ENCODE assay signal across 8 cellular contexts in the genomic region with DNA sequence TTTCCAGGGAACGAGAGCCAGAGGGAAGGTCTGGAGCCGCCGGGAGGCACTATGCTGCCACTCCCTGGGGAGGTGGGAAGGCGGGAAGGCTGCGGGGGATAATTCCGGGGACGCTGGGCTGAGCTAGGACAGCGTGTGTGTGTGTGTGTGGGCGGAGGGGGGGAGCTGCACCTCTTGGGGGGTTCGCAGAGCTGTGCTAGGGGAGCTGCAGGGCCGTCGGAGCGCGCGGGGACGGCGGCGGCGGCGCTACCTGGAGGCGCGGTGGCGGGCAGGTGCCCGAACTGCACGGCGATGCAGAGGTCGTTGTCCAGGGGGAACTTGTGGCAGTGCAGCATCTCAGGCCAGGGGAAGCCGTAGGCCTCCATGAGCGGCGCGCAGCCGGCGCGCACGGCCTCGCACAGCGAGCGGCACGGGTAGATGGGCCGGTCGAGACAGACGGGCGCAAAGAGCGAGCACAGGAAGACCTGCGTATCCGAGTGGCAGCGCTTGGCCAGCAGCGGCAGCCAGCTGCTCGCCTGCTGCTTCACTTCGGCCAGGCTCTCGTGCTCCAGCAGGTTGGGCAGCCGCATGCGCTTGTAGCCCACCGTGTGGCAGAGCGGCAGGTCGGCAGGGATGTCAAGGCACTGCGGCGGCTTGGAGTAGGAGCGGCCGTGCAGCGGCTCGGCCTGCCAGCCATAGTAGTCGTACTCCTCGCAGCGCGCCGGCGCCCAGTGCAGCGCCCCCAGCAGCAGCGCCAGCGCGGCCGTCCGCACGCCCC. TPM values are rescaled to one million over a fixed set of nuclear protein-coding genes. Genes with fewer than 3 reads are reported as not detected.
DNase-seq lines count a peak whose midpoint lies in the region; ATAC-seq and TF ChIP-seq lines count a peak whose summit lies in the region.

No MANE protein-coding gene starts in this region.

- CTCF ChIA-PET in activated naive CD4-positive, alpha-beta T cell treated with anti-CD3 and anti-CD28 coated beads, Interleukin-2, amount 10 ng/mL, durations not matched to agents 7 days and 5 days (lab: Charles Lee) = interaction anchor here (0.6 kb wide), 1 partner anchor 20 kb away, joined by 3 read pairs; no protein-coding TSS in a partner anchor
- CTCF ChIA-PET in WTC11 (lab: Charles Lee) = interaction anchor here (0.6 to 2.8 kb wide), 6 partner anchors 8 to 493 kb away, joined by 3 to 20 read pairs (median 6); no protein-coding TSS in a partner anchor

- peak overlapping the region; percentile 13 for H3K4me3 ChIP-seq in right cardiac atrium (ENCODE audit: low read length)

- ATAC-seq in WTC11 (peak; percentile 68), right cardiac atrium (peak; percentile 4 to 16), GM19455 (IDR thresholded peaks at IDR 0.05; ENCODE audit: unreplicated experiment) (no peak), GM18909 (IDR thresholded peaks at IDR 0.05; ENCODE audit: poor library complexity, unreplicated experiment) (no peak)
- peak; percentile 44 to 47 for ATAC-seq in stimulated activated naive B cell treated with anti-CD40 and anti-IgM and Interleukin-4, amounts not matched to agents 10 μg/mL and 1 μg/mL and 100 μg/mL, for 72 hours (replicated peaks)

- no peaks in the 10 kb centered on the region for H3K4me1 ChIP-seq in right cardiac atrium (ENCODE audit: control insufficient read depth, insufficient read depth, low read length)

- H3K9me3 ChIP-seq in right cardiac atrium (ENCODE audit: control insufficient read depth, low read length) = no peaks in the 10 kb centered on the region

- H3K27me3 ChIP-seq in right cardiac atrium (ENCODE audit: control insufficient read depth, insufficient read depth) = no peaks in the 10 kb centered on the region

- peaks cover 10% of the 10 kb centered on the region for H3K4me1 Mint-ChIP-seq in activated naive CD4-positive, alpha-beta T cell treated with anti-CD3 and anti-CD28 coated beads, Interleukin-2, amount 10 ng/mL, durations not matched to agents 7 days and 5 days
- peaks cover 8% of the 10 kb centered on the region for H3K4me1 Mint-ChIP-seq in WTC11
- peaks cover 15 to 20% of the 10 kb centered on the region in 2 donors for H3K4me1 Mint-ChIP-seq in stimulated activated naive B cell treated with anti-CD40 and anti-IgM and Interleukin-4, amounts not matched to agents 10 μg/mL and 1 μg/mL and 100 μg/mL, for 72 hours

- H3K9me3 Mint-ChIP-seq in activated naive CD4-positive, alpha-beta T cell treated with anti-CD3 and anti-CD28 coated beads, Interleukin-2, amount 10 ng/mL, durations not matched to agents 7 days and 5 days = no peaks in the 10 kb centered on the region
- no peaks in the 10 kb centered on the region for H3K9me3 Mint-ChIP-seq in WTC11
- H3K9me3 Mint-ChIP-seq in stimulated activated naive B cell treated with anti-CD40 and anti-IgM and Interleukin-4, amounts not matched to agents 10 μg/mL and 1 μg/mL and 100 μg/mL, for 72 hours = no peaks in the 10 kb centered on the region

- no peak for DNase-seq in activated naive CD4-positive, alpha-beta T cell treated with anti-CD3 and anti-CD28 coated beads, Interleukin-2, amount 10 ng/mL, durations not matched to agents 7 days and 5 days
- DNase-seq in activated naive CD4-positive, alpha-beta T cell (lab: John Stamatoyannopoulos, UW) = no peak
- peak; percentile 64 for DNase-seq in WTC11 (ENCODE audit: low spot score)
- peak in 1 of 3 donors; percentile 74 for DNase-seq in right cardiac atrium
- DNase-seq in stimulated activated naive B cell treated with anti-CD40 and anti-IgM and Interleukin-4, amounts not matched to agents 10 μg/mL and 1 μg/mL and 100 μg/mL, for 72 hours = no peak
- no peak for DNase-seq in T1000 (lab: John Stamatoyannopoulos, UW)

- no peak for TF ChIP-seq CTCF in WTC11 (IDR thresholded peaks at IDR 0.05)

- WGBS in right cardiac atrium = 1% methylated on average over 75 of the region's 75 CpGs

- intact Hi-C loops in right cardiac atrium (cut with DNase I) = no loop called here

- no peaks in the 10 kb centered on the region for H3K36me3 Mint-ChIP-seq in activated naive CD4-positive, alpha-beta T cell treated with anti-CD3 and anti-CD28 coated beads, Interleukin-2, amount 10 ng/mL, durations not matched to agents 7 days and 5 days
- H3K36me3 Mint-ChIP-seq in WTC11 = no peaks in the 10 kb centered on the region
- H3K36me3 Mint-ChIP-seq in stimulated activated naive B cell treated with anti-CD40 and anti-IgM and Interleukin-4, amounts not matched to agents 10 μg/mL and 1 μg/mL and 100 μg/mL, for 72 hours = peaks cover 14 to 21% of the 10 kb centered on the region in 2 donors

- POLR2A ChIA-PET in WTC11 (lab: Charles Lee) = no interaction called here

- H3K27ac Mint-ChIP-seq in activated naive CD4-positive, alpha-beta T cell treated with anti-CD3 and anti-CD28 coated beads, Interleukin-2, amount 10 ng/mL, durations not matched to agents 7 days and 5 days = no peak overlapping the region
- H3K27ac Mint-ChIP-seq in WTC11 = no peak overlapping the region
- H3K27ac Mint-ChIP-seq in stimulated activated naive B cell treated with anti-CD40 and anti-IgM and Interleukin-4, amounts not matched to agents 10 μg/mL and 1 μg/mL and 100 μg/mL, for 72 hours = no peak overlapping the region

- peak overlapping the region; percentile 22 for H3K27ac ChIP-seq in right cardiac atrium (ENCODE audit: low read length)

- peaks cover 76% of the 10 kb centered on the region for H3K27me3 Mint-ChIP-seq in activated naive CD4-positive, alpha-beta T cell treated with anti-CD3 and anti-CD28 coated beads, Interleukin-2, amount 10 ng/mL, durations not matched to agents 7 days and 5 days
- peaks cover 63% of the 10 kb centered on the region for H3K27me3 Mint-ChIP-seq in WTC11 (ENCODE audit: low read depth)
- peaks cover 41 to 53% of the 10 kb centered on the region in 2 donors for H3K27me3 Mint-ChIP-seq in stimulated activated naive B cell treated with anti-CD40 and anti-IgM and Interleukin-4, amounts not matched to agents 10 μg/mL and 1 μg/mL and 100 μg/mL, for 72 hours

- peak overlapping the region; percentile 10 for H3K4me3 Mint-ChIP-seq in activated naive CD4-positive, alpha-beta T cell treated with anti-CD3 and anti-CD28 coated beads, Interleukin-2, amount 10 ng/mL, durations not matched to agents 7 days and 5 days
- H3K4me3 Mint-ChIP-seq in WTC11 = peak overlapping the region; percentile 76
- peak overlapping the region; percentile 56 to 65 for H3K4me3 Mint-ChIP-seq in stimulated activated naive B cell treated with anti-CD40 and anti-IgM and Interleukin-4, amounts not matched to agents 10 μg/mL and 1 μg/mL and 100 μg/mL, for 72 hours

TF ChIP-seq in WTC11, 78 proteins besides CTCF, POLR2A, EP300 and RAD21 (continues in another document):
- TF ChIP-seq TEAD1 (CRISPR knock-in tag; IDR thresholded peaks at IDR 0.05) (peak; percentile 57; the same call in 1 of the 2 replicates), ESRRA (CRISPR knock-in tag; IDR thresholded peaks at IDR 0.05; ENCODE audit: borderline replicate concordance) (0 out of 2 replicates have a peak, but pooled peaks have one; percentile 45), CREB1 (CRISPR knock-in tag; IDR thresholded peaks at IDR 0.05) (peak; percentile 55; the same call in 1 of the 2 replicates), MAX (CRISPR knock-in tag; IDR thresholded peaks at IDR 0.05) (peak; percentile 64; the same call in 1 of the 2 replicates), CREM (CRISPR knock-in tag; IDR thresholded peaks at IDR 0.05) (no peak), ZBTB21 (CRISPR knock-in tag; IDR thresholded peaks at IDR 0.05; ENCODE audit: borderline replicate concordance) (peak; percentile 59; the same call in 1 of the 2 replicates)
- TF ChIP-seq, protein P1, sequence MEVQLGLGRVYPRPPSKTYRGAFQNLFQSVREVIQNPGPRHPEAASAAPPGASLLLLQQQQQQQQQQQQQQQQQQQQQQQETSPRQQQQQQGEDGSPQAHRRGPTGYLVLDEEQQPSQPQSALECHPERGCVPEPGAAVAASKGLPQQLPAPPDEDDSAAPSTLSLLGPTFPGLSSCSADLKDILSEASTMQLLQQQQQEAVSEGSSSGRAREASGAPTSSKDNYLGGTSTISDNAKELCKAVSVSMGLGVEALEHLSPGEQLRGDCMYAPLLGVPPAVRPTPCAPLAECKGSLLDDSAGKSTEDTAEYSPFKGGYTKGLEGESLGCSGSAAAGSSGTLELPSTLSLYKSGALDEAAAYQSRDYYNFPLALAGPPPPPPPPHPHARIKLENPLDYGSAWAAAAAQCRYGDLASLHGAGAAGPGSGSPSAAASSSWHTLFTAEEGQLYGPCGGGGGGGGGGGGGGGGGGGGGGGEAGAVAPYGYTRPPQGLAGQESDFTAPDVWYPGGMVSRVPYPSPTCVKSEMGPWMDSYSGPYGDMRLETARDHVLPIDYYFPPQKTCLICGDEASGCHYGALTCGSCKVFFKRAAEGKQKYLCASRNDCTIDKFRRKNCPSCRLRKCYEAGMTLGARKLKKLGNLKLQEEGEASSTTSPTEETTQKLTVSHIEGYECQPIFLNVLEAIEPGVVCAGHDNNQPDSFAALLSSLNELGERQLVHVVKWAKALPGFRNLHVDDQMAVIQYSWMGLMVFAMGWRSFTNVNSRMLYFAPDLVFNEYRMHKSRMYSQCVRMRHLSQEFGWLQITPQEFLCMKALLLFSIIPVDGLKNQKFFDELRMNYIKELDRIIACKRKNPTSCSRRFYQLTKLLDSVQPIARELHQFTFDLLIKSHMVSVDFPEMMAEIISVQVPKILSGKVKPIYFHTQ (CRISPR knock-in tag; IDR thresholded peaks at IDR 0.05) = no peak

RNA-seq across cellular contexts. Expression of gene SFRP5, which starts 0.6 kb away (rescaled TPM):
- total RNA-seq in WTC11 (2021) (2.4 to 3.5 TPM (median 3.1 TPM) in 3 replicates), right cardiac atrium (100 to 1,000 TPM; 110 to 191 (median 168) TPM)
- 110 TPM for polyA plus RNA-seq in right cardiac atrium

RNA-seq across cellular contexts. Expression of gene ZFYVE27, which starts 34.3 kb away (rescaled TPM):
- 23.2 to 26.9 TPM (median 26.0 TPM) in 3 replicates for total RNA-seq in WTC11 (2021)
- 10 to 100 TPM; 14.8 to 20.6 (median 17.7) TPM for total RNA-seq in right cardiac atrium
- polyA plus RNA-seq in right cardiac atrium = 16.0 TPM

RNA-seq across cellular contexts. Expression of gene MARVELD1, which starts 57.7 kb away (rescaled TPM):
- 36.8 to 37.7 TPM (median 36.9 TPM) in 3 replicates for total RNA-seq in WTC11 (2021)
- total RNA-seq in right cardiac atrium = 10 to 100 TPM; 17.3 to 27.8 (median 21.6) TPM
- 10.6 TPM for polyA plus RNA-seq in right cardiac atrium

Comparison
In these comparisons a context has a peak if more than half of its experiments do, and no peak if none do; other contexts are left out.
1. H3K4me3 Mint-ChIP-seq: peak in every context shown above with its lines; median percentile 76 in WTC11; 60 in stimulated activated naive B cell treated with anti-CD40 and anti-IgM and Interleukin-4, amounts not matched to agents 10 μg/mL and 1 μg/mL and 100 μg/mL, for 72 hours; 10 in activated naive CD4-positive, alpha-beta T cell treated with anti-CD3 and anti-CD28 coated beads, Interleukin-2, amount 10 ng/mL, durations not matched to agents 7 days and 5 days.
2. ATAC-seq: peak in WTC11 (single experiment), right cardiac atrium (2 of 2) and stimulated activated naive B cell treated with anti-CD40 and anti-IgM and Interleukin-4, amounts not matched to agents 10 μg/mL and 1 μg/mL and 100 μg/mL, for 72 hours (2 of 2); none in GM19455 (single experiment) and GM18909 (single experiment).
3. RNA of gene SFRP5, which starts 0.6 kb away (total RNA-seq): 110 to 191 TPM in right cardiac atrium; 2.4 to 3.5 TPM in WTC11; every median in the first group is over 10 times any median in the second.